Comparison of ENCODE assay signal across 1 cellular context in the genomic region with DNA sequence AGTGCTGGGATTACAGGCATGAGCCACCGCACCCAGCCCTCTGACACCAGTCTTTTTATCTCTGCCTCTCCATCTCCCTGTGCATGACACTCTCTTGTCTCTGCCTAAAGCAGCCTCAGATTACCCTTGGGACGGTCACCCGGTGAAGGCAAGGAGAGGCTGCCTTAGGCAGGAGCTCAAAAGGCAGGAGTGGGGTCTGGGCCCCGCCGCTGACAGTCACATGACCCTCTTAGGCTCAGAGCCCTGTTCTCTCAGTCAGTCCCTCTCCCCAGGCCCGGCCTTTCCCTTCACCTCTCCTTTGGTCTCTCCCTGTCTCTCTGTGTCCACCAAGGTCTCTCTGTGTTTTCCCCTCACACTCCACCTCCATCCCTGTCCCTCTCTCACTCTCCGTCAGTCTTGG.
TF ChIP-seq lines count a peak whose summit lies in the region.

No MANE protein-coding gene starts in this region.

TF ChIP-seq in H1, 55 proteins besides CTCF, POLR2A, EP300 and RAD21:
- TF ChIP-seq, protein P1, sequence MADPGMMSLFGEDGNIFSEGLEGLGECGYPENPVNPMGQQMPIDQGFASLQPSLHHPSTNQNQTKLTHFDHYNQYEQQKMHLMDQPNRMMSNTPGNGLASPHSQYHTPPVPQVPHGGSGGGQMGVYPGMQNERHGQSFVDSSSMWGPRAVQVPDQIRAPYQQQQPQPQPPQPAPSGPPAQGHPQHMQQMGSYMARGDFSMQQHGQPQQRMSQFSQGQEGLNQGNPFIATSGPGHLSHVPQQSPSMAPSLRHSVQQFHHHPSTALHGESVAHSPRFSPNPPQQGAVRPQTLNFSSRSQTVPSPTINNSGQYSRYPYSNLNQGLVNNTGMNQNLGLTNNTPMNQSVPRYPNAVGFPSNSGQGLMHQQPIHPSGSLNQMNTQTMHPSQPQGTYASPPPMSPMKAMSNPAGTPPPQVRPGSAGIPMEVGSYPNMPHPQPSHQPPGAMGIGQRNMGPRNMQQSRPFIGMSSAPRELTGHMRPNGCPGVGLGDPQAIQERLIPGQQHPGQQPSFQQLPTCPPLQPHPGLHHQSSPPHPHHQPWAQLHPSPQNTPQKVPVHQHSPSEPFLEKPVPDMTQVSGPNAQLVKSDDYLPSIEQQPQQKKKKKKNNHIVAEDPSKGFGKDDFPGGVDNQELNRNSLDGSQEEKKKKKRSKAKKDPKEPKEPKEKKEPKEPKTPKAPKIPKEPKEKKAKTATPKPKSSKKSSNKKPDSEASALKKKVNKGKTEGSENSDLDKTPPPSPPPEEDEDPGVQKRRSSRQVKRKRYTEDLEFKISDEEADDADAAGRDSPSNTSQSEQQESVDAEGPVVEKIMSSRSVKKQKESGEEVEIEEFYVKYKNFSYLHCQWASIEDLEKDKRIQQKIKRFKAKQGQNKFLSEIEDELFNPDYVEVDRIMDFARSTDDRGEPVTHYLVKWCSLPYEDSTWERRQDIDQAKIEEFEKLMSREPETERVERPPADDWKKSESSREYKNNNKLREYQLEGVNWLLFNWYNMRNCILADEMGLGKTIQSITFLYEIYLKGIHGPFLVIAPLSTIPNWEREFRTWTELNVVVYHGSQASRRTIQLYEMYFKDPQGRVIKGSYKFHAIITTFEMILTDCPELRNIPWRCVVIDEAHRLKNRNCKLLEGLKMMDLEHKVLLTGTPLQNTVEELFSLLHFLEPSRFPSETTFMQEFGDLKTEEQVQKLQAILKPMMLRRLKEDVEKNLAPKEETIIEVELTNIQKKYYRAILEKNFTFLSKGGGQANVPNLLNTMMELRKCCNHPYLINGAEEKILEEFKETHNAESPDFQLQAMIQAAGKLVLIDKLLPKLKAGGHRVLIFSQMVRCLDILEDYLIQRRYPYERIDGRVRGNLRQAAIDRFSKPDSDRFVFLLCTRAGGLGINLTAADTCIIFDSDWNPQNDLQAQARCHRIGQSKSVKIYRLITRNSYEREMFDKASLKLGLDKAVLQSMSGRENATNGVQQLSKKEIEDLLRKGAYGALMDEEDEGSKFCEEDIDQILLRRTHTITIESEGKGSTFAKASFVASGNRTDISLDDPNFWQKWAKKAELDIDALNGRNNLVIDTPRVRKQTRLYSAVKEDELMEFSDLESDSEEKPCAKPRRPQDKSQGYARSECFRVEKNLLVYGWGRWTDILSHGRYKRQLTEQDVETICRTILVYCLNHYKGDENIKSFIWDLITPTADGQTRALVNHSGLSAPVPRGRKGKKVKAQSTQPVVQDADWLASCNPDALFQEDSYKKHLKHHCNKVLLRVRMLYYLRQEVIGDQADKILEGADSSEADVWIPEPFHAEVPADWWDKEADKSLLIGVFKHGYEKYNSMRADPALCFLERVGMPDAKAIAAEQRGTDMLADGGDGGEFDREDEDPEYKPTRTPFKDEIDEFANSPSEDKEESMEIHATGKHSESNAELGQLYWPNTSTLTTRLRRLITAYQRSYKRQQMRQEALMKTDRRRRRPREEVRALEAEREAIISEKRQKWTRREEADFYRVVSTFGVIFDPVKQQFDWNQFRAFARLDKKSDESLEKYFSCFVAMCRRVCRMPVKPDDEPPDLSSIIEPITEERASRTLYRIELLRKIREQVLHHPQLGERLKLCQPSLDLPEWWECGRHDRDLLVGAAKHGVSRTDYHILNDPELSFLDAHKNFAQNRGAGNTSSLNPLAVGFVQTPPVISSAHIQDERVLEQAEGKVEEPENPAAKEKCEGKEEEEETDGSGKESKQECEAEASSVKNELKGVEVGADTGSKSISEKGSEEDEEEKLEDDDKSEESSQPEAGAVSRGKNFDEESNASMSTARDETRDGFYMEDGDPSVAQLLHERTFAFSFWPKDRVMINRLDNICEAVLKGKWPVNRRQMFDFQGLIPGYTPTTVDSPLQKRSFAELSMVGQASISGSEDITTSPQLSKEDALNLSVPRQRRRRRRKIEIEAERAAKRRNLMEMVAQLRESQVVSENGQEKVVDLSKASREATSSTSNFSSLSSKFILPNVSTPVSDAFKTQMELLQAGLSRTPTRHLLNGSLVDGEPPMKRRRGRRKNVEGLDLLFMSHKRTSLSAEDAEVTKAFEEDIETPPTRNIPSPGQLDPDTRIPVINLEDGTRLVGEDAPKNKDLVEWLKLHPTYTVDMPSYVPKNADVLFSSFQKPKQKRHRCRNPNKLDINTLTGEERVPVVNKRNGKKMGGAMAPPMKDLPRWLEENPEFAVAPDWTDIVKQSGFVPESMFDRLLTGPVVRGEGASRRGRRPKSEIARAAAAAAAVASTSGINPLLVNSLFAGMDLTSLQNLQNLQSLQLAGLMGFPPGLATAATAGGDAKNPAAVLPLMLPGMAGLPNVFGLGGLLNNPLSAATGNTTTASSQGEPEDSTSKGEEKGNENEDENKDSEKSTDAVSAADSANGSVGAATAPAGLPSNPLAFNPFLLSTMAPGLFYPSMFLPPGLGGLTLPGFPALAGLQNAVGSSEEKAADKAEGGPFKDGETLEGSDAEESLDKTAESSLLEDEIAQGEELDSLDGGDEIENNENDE (IDR thresholded peaks at IDR 0.05; ENCODE audit: insufficient replicate concordance, low read length) = no peak
- TF ChIP-seq, protein P2, sequence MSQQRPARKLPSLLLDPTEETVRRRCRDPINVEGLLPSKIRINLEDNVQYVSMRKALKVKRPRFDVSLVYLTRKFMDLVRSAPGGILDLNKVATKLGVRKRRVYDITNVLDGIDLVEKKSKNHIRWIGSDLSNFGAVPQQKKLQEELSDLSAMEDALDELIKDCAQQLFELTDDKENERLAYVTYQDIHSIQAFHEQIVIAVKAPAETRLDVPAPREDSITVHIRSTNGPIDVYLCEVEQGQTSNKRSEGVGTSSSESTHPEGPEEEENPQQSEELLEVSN (IDR thresholded peaks at IDR 0.05) = no peak
- TF ChIP-seq CBX5 (IDR thresholded peaks at IDR 0.05; ENCODE audit: low read depth, low read length) (no peak), SIX5 (IDR thresholded peaks at IDR 0.05; ENCODE audit: low read depth, low read length) (no peak), HDAC6 (IDR thresholded peaks at IDR 0.05; ENCODE audit: low read depth, low read length) (no peak), EZH2 (IDR thresholded peaks at IDR 0.05; ENCODE audit: low read depth, low read length, severe bottlenecking) (no peak), CHD2 (IDR thresholded peaks at IDR 0.05; ENCODE audit: low read length) (no peak)
